Comparison of ENCODE assay signal across 25 cellular contexts in the genomic region with DNA sequence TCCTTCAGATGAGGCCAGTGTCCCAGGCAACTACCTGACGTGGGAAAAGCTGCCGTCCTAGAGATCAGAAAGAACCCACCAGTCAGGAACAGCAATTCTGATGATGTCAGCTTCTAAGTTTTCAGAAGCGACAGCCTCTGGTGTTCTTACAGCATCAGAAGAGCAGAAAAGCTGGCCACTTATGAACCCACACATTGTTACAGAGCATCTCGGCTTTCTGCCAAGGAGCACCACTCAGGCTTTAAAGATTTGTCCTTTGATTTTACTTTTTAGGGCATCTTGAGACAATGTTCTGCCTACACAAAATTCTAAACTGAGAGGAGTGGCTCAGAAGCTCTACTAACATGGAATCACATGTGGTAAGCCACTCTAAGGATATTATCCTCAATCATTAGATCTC. TPM values are rescaled to one million over a fixed set of nuclear protein-coding genes. Genes with fewer than 3 reads are reported as not detected.
"Had no signal": no experiment of that assay in that cellular context is flagged by ENCODE, and none has a peak within 500 bp of the region (broad histone marks: within the 10 kb centered on the region; RNA-seq: fewer than 3 reads in every experiment).

No MANE protein-coding gene starts in this region.

- H3K4me3 Mint-ChIP-seq: endodermal cell; naive thymus-derived CD4-positive, alpha-beta T cell; neural crest cell had no signal

- H3K4me3 ChIP-seq: colonic mucosa, heart left ventricle, lung, ovary, upper lobe of right lung, vagina had no signal

- H3K9me3 Mint-ChIP-seq: endodermal cell; naive thymus-derived CD4-positive, alpha-beta T cell; neural crest cell had no signal

- ATAC-seq: heart left ventricle; left colon; left ventricle myocardium superior; naive thymus-derived CD4-positive, alpha-beta T cell; right cardiac atrium; upper lobe of right lung had no signal

- H3K36me3 ChIP-seq: colonic mucosa, heart left ventricle, ovary, upper lobe of right lung, vagina had no signal

- H3K4me1 Mint-ChIP-seq: endodermal cell; naive thymus-derived CD4-positive, alpha-beta T cell had no signal

- H3K9me3 ChIP-seq: colonic mucosa, heart left ventricle, ovary, upper lobe of right lung, vagina had no signal

- H3K36me3 Mint-ChIP-seq: naive thymus-derived CD4-positive, alpha-beta T cell had no signal

- H3K27me3 ChIP-seq: colonic mucosa, heart left ventricle, ovary, upper lobe of right lung, vagina had no signal

- H3K27ac Mint-ChIP-seq: endodermal cell; naive thymus-derived CD4-positive, alpha-beta T cell; progenitor cell of endocrine pancreas had no signal

- FAIRE-seq: endothelial cell of umbilical vein, frontal cortex, small intestine had no signal

- H3K27ac ChIP-seq: colonic mucosa, heart left ventricle, ovary, upper lobe of right lung, vagina had no signal

- H3K4me1 ChIP-seq: colonic mucosa, upper lobe of right lung had no signal

- DNase-seq: colonic mucosa; dermis blood vessel endothelial cell; effector CD4-positive, alpha-beta T cell; endodermal cell; erythroblast; heart left ventricle; hippocampal formation; left colon; left ventricle myocardium superior; mesendoderm; naive thymus-derived CD4-positive, alpha-beta T cell; nucleus accumbens; ovary; right cardiac atrium; small intestine; stimulated activated CD4-positive, alpha-beta T cell treated with anti-CD3 and anti-CD28 coated beads, Interleukin-12 subunit alpha, Interleukin-12 subunit beta, amount 100 ng/mL, for 4 hours; stimulated activated naive CD4-positive, alpha-beta T cell treated with Interleukin-2 at 50 U/mL for 16 hours; upper lobe of right lung had no signal

RNA-seq across cellular contexts. Expression of a gene that starts 49.7 kb away (rescaled TPM):
- total RNA-seq: endothelial cell of umbilical vein, mononuclear cell had no signal
- polyA plus RNA-seq: naive thymus-derived CD4-positive, alpha-beta T cell had no signal
